In the genomic region with DNA sequence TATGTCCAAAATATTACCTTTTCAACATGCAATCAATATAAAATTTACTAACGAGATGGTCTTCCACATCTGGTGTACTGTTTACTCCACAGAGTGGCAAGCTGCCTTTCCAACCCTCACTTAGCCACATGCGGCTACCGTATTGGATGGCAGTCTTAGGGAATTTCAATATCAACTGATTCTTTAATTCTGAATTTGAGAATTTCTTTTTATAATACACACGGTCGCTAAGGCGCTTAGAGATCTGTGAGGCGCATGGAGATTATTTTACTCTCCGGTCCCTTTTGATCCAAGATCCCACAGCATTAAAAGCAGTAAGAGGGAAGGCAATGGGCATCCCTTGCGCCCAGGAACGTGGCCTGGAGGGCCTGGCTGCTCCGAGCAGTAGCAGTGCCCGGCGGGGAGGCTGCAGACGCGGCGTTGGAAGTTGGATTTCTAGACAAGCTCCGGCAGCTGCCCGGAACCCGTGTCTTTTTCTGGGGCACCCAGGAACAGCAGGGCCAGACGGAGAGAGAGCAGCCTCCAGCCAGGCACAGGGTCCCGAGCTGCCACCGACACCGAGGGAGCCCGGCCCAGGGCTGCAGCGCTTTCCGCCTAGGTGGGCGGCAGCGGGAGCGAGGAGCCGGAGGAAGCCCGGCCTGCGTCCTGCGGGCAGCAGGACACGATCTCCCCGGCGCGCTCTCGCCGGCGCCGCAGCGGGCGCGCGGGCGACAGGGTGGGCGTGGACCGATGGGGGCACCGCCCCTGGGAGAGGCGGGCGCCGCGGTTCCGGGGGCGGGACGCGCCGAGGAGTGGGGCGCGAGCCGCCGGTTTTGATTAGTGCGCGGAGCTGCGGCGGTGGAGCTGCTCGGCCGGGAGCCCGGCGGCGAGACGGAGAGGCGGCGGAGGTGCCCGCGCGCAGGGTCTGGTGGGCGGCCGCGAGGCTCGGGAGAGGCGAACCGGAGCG, we compare ENCODE assay signal across 1 cellular context.
TF ChIP-seq lines count a peak whose summit lies in the region.

TSS of gene UGCG (plus strand) at position 819 of the 946 bp plus-strand sequence. CDS start 402 bp downstream, outside the sequence.

TF ChIP-seq in HepG2, 621 proteins besides CTCF, POLR2A, EP300 and RAD21 (continued from another document and continues in another):
- TF ChIP-seq AFF4 (CRISPR knock-in tag; IDR thresholded peaks at IDR 0.05) = no peak
- TF ChIP-seq NBN (conservative IDR thresholded peaks at IDR 0.05) = no peak
- TF ChIP-seq, protein P1, sequence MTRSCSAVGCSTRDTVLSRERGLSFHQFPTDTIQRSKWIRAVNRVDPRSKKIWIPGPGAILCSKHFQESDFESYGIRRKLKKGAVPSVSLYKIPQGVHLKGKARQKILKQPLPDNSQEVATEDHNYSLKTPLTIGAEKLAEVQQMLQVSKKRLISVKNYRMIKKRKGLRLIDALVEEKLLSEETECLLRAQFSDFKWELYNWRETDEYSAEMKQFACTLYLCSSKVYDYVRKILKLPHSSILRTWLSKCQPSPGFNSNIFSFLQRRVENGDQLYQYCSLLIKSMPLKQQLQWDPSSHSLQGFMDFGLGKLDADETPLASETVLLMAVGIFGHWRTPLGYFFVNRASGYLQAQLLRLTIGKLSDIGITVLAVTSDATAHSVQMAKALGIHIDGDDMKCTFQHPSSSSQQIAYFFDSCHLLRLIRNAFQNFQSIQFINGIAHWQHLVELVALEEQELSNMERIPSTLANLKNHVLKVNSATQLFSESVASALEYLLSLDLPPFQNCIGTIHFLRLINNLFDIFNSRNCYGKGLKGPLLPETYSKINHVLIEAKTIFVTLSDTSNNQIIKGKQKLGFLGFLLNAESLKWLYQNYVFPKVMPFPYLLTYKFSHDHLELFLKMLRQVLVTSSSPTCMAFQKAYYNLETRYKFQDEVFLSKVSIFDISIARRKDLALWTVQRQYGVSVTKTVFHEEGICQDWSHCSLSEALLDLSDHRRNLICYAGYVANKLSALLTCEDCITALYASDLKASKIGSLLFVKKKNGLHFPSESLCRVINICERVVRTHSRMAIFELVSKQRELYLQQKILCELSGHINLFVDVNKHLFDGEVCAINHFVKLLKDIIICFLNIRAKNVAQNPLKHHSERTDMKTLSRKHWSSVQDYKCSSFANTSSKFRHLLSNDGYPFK (CRISPR knock-in tag; IDR thresholded peaks at IDR 0.05; ENCODE audit: borderline replicate concordance) = no peak
- TF ChIP-seq RCOR2 (CRISPR knock-in tag; IDR thresholded peaks at IDR 0.05) = no peak
- peak; percentile 88 for TF ChIP-seq GZF1 (CRISPR knock-in tag; IDR thresholded peaks at IDR 0.05)
- TF ChIP-seq ZNF879 (CRISPR knock-in tag; IDR thresholded peaks at IDR 0.05) = no peak
- no peak for TF ChIP-seq STAT5B (CRISPR knock-in tag; IDR thresholded peaks at IDR 0.05)
- TF ChIP-seq ZNF678 (CRISPR knock-in tag; IDR thresholded peaks at IDR 0.05) = no peak
- TF ChIP-seq IKZF5 (CRISPR knock-in tag; IDR thresholded peaks at IDR 0.05) = peak; percentile 59; the same call in 1 of the 2 replicates
- TF ChIP-seq MXD4 (CRISPR knock-in tag; IDR thresholded peaks at IDR 0.05) = peak; percentile 65; the same call in 1 of the 2 replicates
- no peak for TF ChIP-seq ZNF615 (CRISPR knock-in tag; IDR thresholded peaks at IDR 0.05; ENCODE audit: borderline replicate concordance)
- 0 out of 2 replicates have a peak, but pooled peaks have one; percentile 22 for TF ChIP-seq ZNF557 (CRISPR knock-in tag; IDR thresholded peaks at IDR 0.05)
- TF ChIP-seq PCBP1 (IDR thresholded peaks at IDR 0.05; ENCODE audit: borderline replicate concordance, low read depth, low read length) = no peak
- no peak for TF ChIP-seq SNRNP70 (IDR thresholded peaks at IDR 0.05; ENCODE audit: low read depth, low read length)
- no peak for TF ChIP-seq TAF15 (IDR thresholded peaks at IDR 0.05; ENCODE audit: low read depth, low read length, poor library complexity, severe bottlenecking)
- TF ChIP-seq TP53 (CRISPR knock-in tag; conservative IDR thresholded peaks at IDR 0.05) = 0 out of 2 replicates have a peak, but pooled peaks have one; percentile 24
- no peak for TF ChIP-seq KDM6A (CRISPR knock-in tag; IDR thresholded peaks at IDR 0.05; ENCODE audit: low read depth)
- TF ChIP-seq ZBTB38 (CRISPR knock-in tag; IDR thresholded peaks at IDR 0.05) = peak; percentile 35
- 0 out of 2 replicates have a peak, but pooled peaks have one; percentile 47 for TF ChIP-seq AHR (CRISPR knock-in tag; IDR thresholded peaks at IDR 0.05)
- TF ChIP-seq ZKSCAN8 (CRISPR knock-in tag; IDR thresholded peaks at IDR 0.05; ENCODE audit: borderline replicate concordance) = peak; percentile 40; the same call in 1 of the 2 replicates
- TF ChIP-seq CSRNP2 (CRISPR knock-in tag; conservative IDR thresholded peaks at IDR 0.05; ENCODE audit: low read depth) = no peak
- TF ChIP-seq HMGXB3 (CRISPR knock-in tag; IDR thresholded peaks at IDR 0.05; ENCODE audit: borderline replicate concordance) = peak; percentile 21; the same call in 1 of the 2 replicates
- TF ChIP-seq ZNF230 (CRISPR knock-in tag; IDR thresholded peaks at IDR 0.05) = no peak; the same call in 1 of the 2 replicates
- TF ChIP-seq ZNF546 (CRISPR knock-in tag; conservative IDR thresholded peaks at IDR 0.05) = 0 out of 2 replicates have a peak, but pooled peaks have one; percentile 9
- TF ChIP-seq NFRKB (IDR thresholded peaks at IDR 0.05) = no peak
- 0 out of 2 replicates have a peak, but pooled peaks have one; percentile 56 for TF ChIP-seq IRF2 (CRISPR knock-in tag; IDR thresholded peaks at IDR 0.05)
- no peak for TF ChIP-seq TOPORS (CRISPR knock-in tag; IDR thresholded peaks at IDR 0.05)
- TF ChIP-seq KLF16 (CRISPR knock-in tag; IDR thresholded peaks at IDR 0.05) = peak in 1 of 2 experiments; percentile 12; a peak in 1 of 4 replicates
- TF ChIP-seq ZNF850 (CRISPR knock-in tag; conservative IDR thresholded peaks at IDR 0.05) = 0 out of 2 replicates have a peak, but pooled peaks have one; percentile 40
- TF ChIP-seq NFKB2 (CRISPR knock-in tag; IDR thresholded peaks at IDR 0.05; ENCODE audit: borderline replicate concordance) = 0 out of 2 replicates have a peak, but pooled peaks have one; percentile 74
- peak; percentile 78 for TF ChIP-seq XRCC5 (optimal IDR thresholded peaks at IDR 0.05; ENCODE audit: low read length)
- TF ChIP-seq REXO4 (CRISPR knock-in tag; IDR thresholded peaks at IDR 0.05; ENCODE audit: borderline replicate concordance) = no peak
- TF ChIP-seq SP2 (CRISPR knock-in tag; IDR thresholded peaks at IDR 0.05) = peak; percentile 22; the same call in 1 of the 2 replicates
- TF ChIP-seq ZFYVE20 (CRISPR knock-in tag; IDR thresholded peaks at IDR 0.05; ENCODE audit: borderline replicate concordance, low read depth) = no peak
- no peak for TF ChIP-seq CEBPG (CRISPR knock-in tag; IDR thresholded peaks at IDR 0.05)
- TF ChIP-seq HBP1 (CRISPR knock-in tag; IDR thresholded peaks at IDR 0.05; ENCODE audit: low read depth) = no peak
- no peak for TF ChIP-seq ZNF775 (CRISPR knock-in tag; IDR thresholded peaks at IDR 0.05; ENCODE audit: borderline replicate concordance)
- TF ChIP-seq, protein P2, sequence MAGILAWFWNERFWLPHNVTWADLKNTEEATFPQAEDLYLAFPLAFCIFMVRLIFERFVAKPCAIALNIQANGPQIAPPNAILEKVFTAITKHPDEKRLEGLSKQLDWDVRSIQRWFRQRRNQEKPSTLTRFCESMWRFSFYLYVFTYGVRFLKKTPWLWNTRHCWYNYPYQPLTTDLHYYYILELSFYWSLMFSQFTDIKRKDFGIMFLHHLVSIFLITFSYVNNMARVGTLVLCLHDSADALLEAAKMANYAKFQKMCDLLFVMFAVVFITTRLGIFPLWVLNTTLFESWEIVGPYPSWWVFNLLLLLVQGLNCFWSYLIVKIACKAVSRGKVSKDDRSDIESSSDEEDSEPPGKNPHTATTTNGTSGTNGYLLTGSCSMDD (CRISPR knock-in tag; IDR thresholded peaks at IDR 0.05) = 0 out of 2 replicates have a peak, but pooled peaks have one; percentile 49
- TF ChIP-seq ZNF468 (CRISPR knock-in tag; IDR thresholded peaks at IDR 0.05) = no peak
- TF ChIP-seq, protein P3, sequence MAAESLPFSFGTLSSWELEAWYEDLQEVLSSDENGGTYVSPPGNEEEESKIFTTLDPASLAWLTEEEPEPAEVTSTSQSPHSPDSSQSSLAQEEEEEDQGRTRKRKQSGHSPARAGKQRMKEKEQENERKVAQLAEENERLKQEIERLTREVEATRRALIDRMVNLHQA (CRISPR knock-in tag; IDR thresholded peaks at IDR 0.05) = no peak
- no peak; the same call in 1 of the 2 replicates for TF ChIP-seq CBX5 (CRISPR knock-in tag; IDR thresholded peaks at IDR 0.05; ENCODE audit: borderline replicate concordance)
- peak; percentile 75 for TF ChIP-seq KLF12 (CRISPR knock-in tag; IDR thresholded peaks at IDR 0.05; ENCODE audit: borderline replicate concordance)
